In the genomic region with DNA sequence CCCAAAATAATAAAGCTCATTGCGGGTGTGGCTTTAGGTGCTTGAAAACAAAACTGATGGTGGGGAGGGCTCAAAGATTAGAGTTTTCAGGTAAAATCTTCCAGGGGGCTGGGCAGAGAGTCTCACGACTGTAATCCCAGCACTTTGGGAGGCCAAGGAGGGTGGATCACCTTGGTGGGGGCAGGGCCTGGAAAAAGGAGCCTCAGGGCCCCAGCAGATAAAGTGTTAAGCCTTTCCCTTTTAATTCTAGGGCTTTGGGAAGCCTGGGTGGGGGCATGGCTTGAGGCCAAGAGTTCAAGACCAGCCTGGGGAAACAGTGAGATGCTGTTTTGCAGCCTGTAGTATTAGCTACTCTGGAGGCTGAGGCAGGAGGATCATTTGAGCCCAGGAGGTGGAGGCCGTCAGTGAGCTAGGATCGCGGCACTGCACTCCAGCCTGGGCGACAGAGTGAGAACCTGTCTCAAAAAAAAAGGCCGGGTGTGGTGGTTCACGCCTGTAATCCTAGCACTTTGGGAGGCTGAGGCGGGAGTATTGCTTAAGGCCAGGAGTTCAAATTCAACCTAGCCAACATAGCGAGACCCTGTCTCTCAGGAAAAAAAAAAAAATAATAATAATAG, we compare ENCODE assay signal across 1 cellular context.
A peak's percentile ranks its signal among the peaks of the same experiment; 100 is the strongest.
TF ChIP-seq lines count a peak whose summit lies in the region.

No MANE protein-coding gene starts in this region.

TF ChIP-seq in HepG2, 621 proteins besides CTCF, POLR2A, EP300 and RAD21:
- TF ChIP-seq, protein P1, sequence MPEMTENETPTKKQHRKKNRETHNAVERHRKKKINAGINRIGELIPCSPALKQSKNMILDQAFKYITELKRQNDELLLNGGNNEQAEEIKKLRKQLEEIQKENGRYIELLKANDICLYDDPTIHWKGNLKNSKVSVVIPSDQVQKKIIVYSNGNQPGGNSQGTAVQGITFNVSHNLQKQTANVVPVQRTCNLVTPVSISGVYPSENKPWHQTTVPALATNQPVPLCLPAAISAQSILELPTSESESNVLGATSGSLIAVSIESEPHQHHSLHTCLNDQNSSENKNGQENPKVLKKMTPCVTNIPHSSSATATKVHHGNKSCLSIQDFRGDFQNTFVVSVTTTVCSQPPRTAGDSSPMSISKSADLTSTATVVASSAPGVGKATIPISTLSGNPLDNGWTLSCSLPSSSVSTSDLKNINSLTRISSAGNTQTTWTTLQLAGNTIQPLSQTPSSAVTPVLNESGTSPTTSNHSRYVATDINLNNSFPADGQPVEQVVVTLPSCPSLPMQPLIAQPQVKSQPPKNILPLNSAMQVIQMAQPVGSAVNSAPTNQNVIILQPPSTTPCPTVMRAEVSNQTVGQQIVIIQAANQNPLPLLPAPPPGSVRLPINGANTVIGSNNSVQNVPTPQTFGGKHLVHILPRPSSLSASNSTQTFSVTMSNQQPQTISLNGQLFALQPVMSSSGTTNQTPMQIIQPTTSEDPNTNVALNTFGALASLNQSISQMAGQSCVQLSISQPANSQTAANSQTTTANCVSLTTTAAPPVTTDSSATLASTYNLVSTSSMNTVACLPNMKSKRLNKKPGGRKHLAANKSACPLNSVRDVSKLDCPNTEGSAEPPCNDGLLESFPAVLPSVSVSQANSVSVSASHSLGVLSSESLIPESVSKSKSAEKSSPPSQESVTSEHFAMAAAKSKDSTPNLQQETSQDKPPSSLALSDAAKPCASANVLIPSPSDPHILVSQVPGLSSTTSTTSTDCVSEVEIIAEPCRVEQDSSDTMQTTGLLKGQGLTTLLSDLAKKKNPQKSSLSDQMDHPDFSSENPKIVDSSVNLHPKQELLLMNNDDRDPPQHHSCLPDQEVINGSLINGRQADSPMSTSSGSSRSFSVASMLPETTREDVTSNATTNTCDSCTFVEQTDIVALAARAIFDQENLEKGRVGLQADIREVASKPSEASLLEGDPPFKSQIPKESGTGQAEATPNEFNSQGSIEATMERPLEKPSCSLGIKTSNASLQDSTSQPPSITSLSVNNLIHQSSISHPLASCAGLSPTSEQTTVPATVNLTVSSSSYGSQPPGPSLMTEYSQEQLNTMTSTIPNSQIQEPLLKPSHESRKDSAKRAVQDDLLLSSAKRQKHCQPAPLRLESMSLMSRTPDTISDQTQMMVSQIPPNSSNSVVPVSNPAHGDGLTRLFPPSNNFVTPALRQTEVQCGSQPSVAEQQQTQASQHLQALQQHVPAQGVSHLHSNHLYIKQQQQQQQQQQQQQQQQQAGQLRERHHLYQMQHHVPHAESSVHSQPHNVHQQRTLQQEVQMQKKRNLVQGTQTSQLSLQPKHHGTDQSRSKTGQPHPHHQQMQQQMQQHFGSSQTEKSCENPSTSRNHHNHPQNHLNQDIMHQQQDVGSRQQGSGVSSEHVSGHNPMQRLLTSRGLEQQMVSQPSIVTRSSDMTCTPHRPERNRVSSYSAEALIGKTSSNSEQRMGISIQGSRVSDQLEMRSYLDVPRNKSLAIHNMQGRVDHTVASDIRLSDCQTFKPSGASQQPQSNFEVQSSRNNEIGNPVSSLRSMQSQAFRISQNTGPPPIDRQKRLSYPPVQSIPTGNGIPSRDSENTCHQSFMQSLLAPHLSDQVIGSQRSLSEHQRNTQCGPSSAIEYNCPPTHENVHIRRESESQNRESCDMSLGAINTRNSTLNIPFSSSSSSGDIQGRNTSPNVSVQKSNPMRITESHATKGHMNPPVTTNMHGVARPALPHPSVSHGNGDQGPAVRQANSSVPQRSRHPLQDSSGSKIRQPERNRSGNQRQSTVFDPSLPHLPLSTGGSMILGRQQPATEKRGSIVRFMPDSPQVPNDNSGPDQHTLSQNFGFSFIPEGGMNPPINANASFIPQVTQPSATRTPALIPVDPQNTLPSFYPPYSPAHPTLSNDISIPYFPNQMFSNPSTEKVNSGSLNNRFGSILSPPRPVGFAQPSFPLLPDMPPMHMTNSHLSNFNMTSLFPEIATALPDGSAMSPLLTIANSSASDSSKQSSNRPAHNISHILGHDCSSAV (CRISPR knock-in tag; IDR thresholded peaks at IDR 0.05; ENCODE audit: borderline replicate concordance): no peak
- TF ChIP-seq ZMYM3 (CRISPR knock-in tag; IDR thresholded peaks at IDR 0.05): 0 out of 2 replicates have a peak, but pooled peaks have one; percentile 4
- TF ChIP-seq, protein P2, sequence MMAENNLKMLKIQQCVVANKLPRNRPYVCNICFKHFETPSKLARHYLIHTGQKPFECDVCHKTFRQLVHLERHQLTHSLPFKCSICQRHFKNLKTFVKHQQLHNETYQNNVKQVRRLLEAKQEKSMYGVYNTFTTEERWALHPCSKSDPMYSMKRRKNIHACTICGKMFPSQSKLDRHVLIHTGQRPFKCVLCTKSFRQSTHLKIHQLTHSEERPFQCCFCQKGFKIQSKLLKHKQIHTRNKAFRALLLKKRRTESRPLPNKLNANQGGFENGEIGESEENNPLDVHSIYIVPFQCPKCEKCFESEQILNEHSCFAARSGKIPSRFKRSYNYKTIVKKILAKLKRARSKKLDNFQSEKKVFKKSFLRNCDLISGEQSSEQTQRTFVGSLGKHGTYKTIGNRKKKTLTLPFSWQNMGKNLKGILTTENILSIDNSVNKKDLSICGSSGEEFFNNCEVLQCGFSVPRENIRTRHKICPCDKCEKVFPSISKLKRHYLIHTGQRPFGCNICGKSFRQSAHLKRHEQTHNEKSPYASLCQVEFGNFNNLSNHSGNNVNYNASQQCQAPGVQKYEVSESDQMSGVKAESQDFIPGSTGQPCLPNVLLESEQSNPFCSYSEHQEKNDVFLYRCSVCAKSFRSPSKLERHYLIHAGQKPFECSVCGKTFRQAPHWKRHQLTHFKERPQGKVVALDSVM (CRISPR knock-in tag; IDR thresholded peaks at IDR 0.05): peak; percentile 87
- TF ChIP-seq KDM4B (CRISPR knock-in tag; IDR thresholded peaks at IDR 0.05): no peak
